14 cellular contexts compared by ENCODE assay signal in genomic region chr6:31010393-31011060, GRCh38. TPM values are rescaled to one million over a fixed set of nuclear protein-coding genes. Genes with fewer than 3 reads are reported as not detected.
A peak's percentile ranks its signal among the peaks of the same experiment; 100 is the strongest.
DNase-seq lines count a peak whose midpoint lies in the region; ATAC-seq and TF ChIP-seq lines count a peak whose summit lies in the region.
"Had no signal": no experiment of that assay in that cellular context is flagged by ENCODE, and none has a peak within 500 bp of the region (broad histone marks: within the 10 kb centered on the region; RNA-seq: fewer than 3 reads in every experiment).

Gene MUC22 (plus strand): TSS chr6:31010474. CDS start chr6:31010707, 233 bp downstream.

- ATAC-seq in GM19328 (IDR thresholded peaks at IDR 0.05; ENCODE audit: unreplicated experiment) = no peak

- CTCF ChIA-PET in RWPE1 (lab: Yijun Ruan, JAX) = no interaction called here

- POLR2A ChIA-PET in RWPE1 (lab: Yijun Ruan, JAX; ENCODE audit: low non-redundant PET) = no interaction called here

- DNase-seq in activated T-cell treated with anti-CD3 and anti-CD28 coated beads for 24 hours (ENCODE audit: low read depth) = peak; percentile 12
- no peak for DNase-seq in activated T-cell treated with anti-CD3 and anti-CD28 coated beads for 4 hours
- DNase-seq in RWPE1 (ENCODE audit: low spot score) = peak; percentile 57
- DNase-seq in fibroblast of the conjunctiva (ENCODE audit: low read depth) = peak; percentile 6
- DNase-seq in stimulated activated CD8-positive, alpha-beta memory T cell treated with anti-CD3 and anti-CD28 coated beads, Interleukin-4, amount 100 ng/mL, for 48 hours = peak; percentile 42
- no peak for DNase-seq in H4 (ENCODE audit: low spot score)
- DNase-seq in NCI-H774 (lab: John Stamatoyannopoulos, UW) = no peak
- DNase-seq: activated naive CD8-positive, alpha-beta T cell treated with anti-CD3 and anti-CD28 coated beads, Interleukin-2, amount 10 ng/mL, durations not matched to agents 7 days and 5 days; H7; Karpas-422; naive B cell; Peyer's patch had no signal

- H3K27ac ChIP-seq in RWPE1 = no peak within 1 kb of the TSS
- H3K27ac ChIP-seq: Peyer's patch had no signal

- no peak for TF ChIP-seq CTCF in RWPE1 (conservative IDR thresholded peaks at IDR 0.05; ENCODE audit: low read depth)

RNA-seq across cellular contexts. Expression of gene MUC22, which starts in this region (rescaled TPM):
- total RNA-seq in H4 (2014; rRNA removed; shearing (Covaris generic)) = not detected in 2 replicates
- total RNA-seq: activated naive CD8-positive, alpha-beta T cell treated with anti-CD3 and anti-CD28 coated beads, Interleukin-2, amount 10 ng/mL, durations not matched to agents 7 days and 5 days; H7; Peyer's patch; skeletal muscle tissue had no signal

Comparison
In these comparisons a context has a peak if more than half of its experiments do, and no peak if none do; other contexts are left out.
1. DNase-seq: peak in activated T-cell treated with anti-CD3 and anti-CD28 coated beads for 24 hours (single experiment), RWPE1 (single experiment), fibroblast of the conjunctiva (single experiment) and stimulated activated CD8-positive, alpha-beta memory T cell treated with anti-CD3 and anti-CD28 coated beads, Interleukin-4, amount 100 ng/mL, for 48 hours (single experiment); none in activated T-cell treated with anti-CD3 and anti-CD28 coated beads for 4 hours (single experiment), H4 (single experiment) and NCI-H774 (single experiment).